Comparison of ENCODE assay signal across 9 cellular contexts in genomic region chr22:19109198-19110063, GRCh38. TPM values are rescaled to one million over a fixed set of nuclear protein-coding genes. Genes with fewer than 3 reads are reported as not detected.
DNase-seq lines count a peak whose midpoint lies in the region; ATAC-seq and TF ChIP-seq lines count a peak whose summit lies in the region.
"Had no signal": no experiment of that assay in that cellular context is flagged by ENCODE, and none has a peak within 500 bp of the region (broad histone marks: within the 10 kb centered on the region; RNA-seq: fewer than 3 reads in every experiment).

No MANE protein-coding gene starts in this region.

- H2BK5ac ChIP-seq in H9 (ENCODE audit: insufficient read length, low read length): no peak overlapping the region

- no peaks in the 10 kb centered on the region for H3K9me3 Mint-ChIP-seq in H9

- H4K8ac ChIP-seq in H9 (replicated peaks; ENCODE audit: insufficient read length, low read depth, low read length): no peak overlapping the region

- intact Hi-C loops in left cardiac atrium (cut with DNase I): no loop called here

- no peak overlapping the region for H2BK20ac ChIP-seq in H9 (ENCODE audit: low read depth, low read length, poor library complexity, severe bottlenecking)

- H3K23me2 ChIP-seq in H9 (ENCODE audit: insufficient read length, low read depth, low read length, poor library complexity, severe bottlenecking): no peaks in the 10 kb centered on the region

- no peak overlapping the region for H3K4ac ChIP-seq in H9 (ENCODE audit: low read depth, low read length)

- no peak overlapping the region for H3T11ph ChIP-seq in H9 (ENCODE audit: low read length)

- WGBS in H9 (ENCODE audit: extremely low coverage, insufficient read length, low lambda C conversion rate): no CpG with 5 or more reads among the region's 7 CpGs

- H3K14ac ChIP-seq in H9 (ENCODE audit: insufficient read depth, low read length): no peak overlapping the region

- H3K4me3 Mint-ChIP-seq in H9: no peak overlapping the region

- DNase-seq in GM13977 (ENCODE audit: low spot score): peak; percentile 69
- DNase-seq in NAMALWA (ENCODE audit: low spot score): peak; percentile 77
- DNase-seq in activated gamma-delta T cell treated with anti-CD3 and anti-CD28 coated beads, Interleukin-2, amount 50 U/mL, for 16 hours (ENCODE audit: low read depth): peak; percentile 39
- no peak for DNase-seq in left cardiac atrium
- DNase-seq in stimulated activated CD4-positive, alpha-beta T cell treated with anti-CD3 and anti-CD28 coated beads, TNF-alpha, amount 100 ng/mL, for 24 hours (ENCODE audit: low read depth in 3 of 3): peak in 2 of 3 experiments; percentile 25 to 27
- DNase-seq in NCI-H146 (lab: John Stamatoyannopoulos, UW): no peak
- no peak for DNase-seq in H9

- H3K4me3 ChIP-seq in HEK293 (ENCODE audit: low read depth, low read length): no peak overlapping the region

- no peak overlapping the region for H3K23ac ChIP-seq in H9 (ENCODE audit: insufficient read length, low read depth, low read length)

- peaks cover 2% of the 10 kb centered on the region for H4K20me1 ChIP-seq in H9 (ENCODE audit: control insufficient read depth, insufficient read depth, insufficient read length)

- H3K36me3 Mint-ChIP-seq in H9 (ENCODE audit: insufficient read depth in 1 of 3, low read depth in 3 of 3): 0 out of 7 replicates have a peak, but pooled peaks cover 0 to 4% (median 1%) of the 10 kb centered on the region in 3 experiments

- H3K56ac ChIP-seq in H9 (ENCODE audit: insufficient read length, low read depth, low read length): no peak overlapping the region

- no peak overlapping the region for H4K5ac ChIP-seq in H9 (ENCODE audit: insufficient read length, low read depth, low read length)

- H3K18ac ChIP-seq in H9 (ENCODE audit: insufficient read length, low read depth, low read length): no peak overlapping the region

- H3K9ac ChIP-seq in H9 (ENCODE audit: extremely low read depth, insufficient read length, low read length): no peak overlapping the region

- no peak overlapping the region for H2AK5ac ChIP-seq in H9 (ENCODE audit: insufficient read length, low read length)

- CTCF ChIA-PET in HEK293 (lab: Yijun Ruan, JAX): interaction anchor here (0.6 kb wide), 1 partner anchor 56 kb away, joined by 3 read pairs; no protein-coding TSS in a partner anchor

- H2BK120ac ChIP-seq in H9 (ENCODE audit: low read depth, low read length, poor library complexity, severe bottlenecking): no peak overlapping the region

- H3K36me3 ChIP-seq in HEK293 (ENCODE audit: control insufficient read depth in 2 of 2, insufficient read depth in 1 of 2, low read length in 2 of 2): peaks cover 0 to 11% of the 10 kb centered on the region in 2 experiments; a peak in 1 of 3 replicates

- peaks cover 4% of the 10 kb centered on the region for H3K79me1 ChIP-seq in H9 (ENCODE audit: insufficient read depth, low read depth, low read length, poor library complexity, severe bottlenecking)

- H3K4me1 ChIP-seq in HEK293 (ENCODE audit: control insufficient read depth, insufficient read depth, low read length) (peaks cover 3% of the 10 kb centered on the region), H9 (ENCODE audit: insufficient read depth, low read length) (peaks cover 8% of the 10 kb centered on the region; the same call in 1 of the 2 replicates)

- H2BK12ac ChIP-seq in H9 (ENCODE audit: insufficient read length, low read depth, low read length): no peak overlapping the region

- in situ Hi-C loops in GM13977 (cut with MboI; ENCODE audit: low pct_unique_long_range_greater_than_20kb, low sequenced_read_pairs, unreplicated experiment): no loop called here

- H3K79me2 ChIP-seq in H9 (ENCODE audit: insufficient read depth, low read length): peaks cover 22% of the 10 kb centered on the region; the same call in 1 of the 2 replicates

- H3K4me2 ChIP-seq in H9 (ENCODE audit: insufficient read depth, insufficient read length, low read length): no peak overlapping the region

- POLR2A ChIA-PET in HEK293 (lab: Yijun Ruan, JAX): interaction anchor here (2.4 kb wide), 1 partner anchor 13 kb away, joined by 17 read pairs; the partner anchor contains the start of gene DGCR2

- peaks cover 23 to 25% of the 10 kb centered on the region in 2 experiments for H3K4me1 Mint-ChIP-seq in H9

- ATAC-seq in left cardiac atrium: peak; percentile 87 to 88

- no peak overlapping the region for H2BK15ac ChIP-seq in H9 (ENCODE audit: low read depth, low read length)

- H4K91ac ChIP-seq in H9 (ENCODE audit: insufficient read length, low read depth, low read length): no peak overlapping the region

- TF ChIP-seq CTCF in GM13977 (IDR thresholded peaks at IDR 0.05; ENCODE audit: extremely low read depth, insufficient read depth, missing control alignments): no peak
- no peak for TF ChIP-seq CTCF in HEK293 (tag by site-specific recombination; IDR thresholded peaks at IDR 0.05)
- no peak for TF ChIP-seq CTCF in H9 (conservative IDR thresholded peaks at IDR 0.05)

- no peak overlapping the region for H2AFZ ChIP-seq in H9 (ENCODE audit: low read length)

- H3K27me3 ChIP-seq in H9 (ENCODE audit: insufficient read depth, low read length): no peaks in the 10 kb centered on the region

- H3K9me3 ChIP-seq in HEK293 (ENCODE audit: control insufficient read depth, insufficient read depth, low read depth, low read length) (no peaks in the 10 kb centered on the region), H9 (ENCODE audit: control insufficient read depth, low read depth, low read length) (no peaks in the 10 kb centered on the region)

- H3K27ac ChIP-seq in HEK293 (ENCODE audit: extremely low read depth, low read depth, low read length) (no peak overlapping the region), H9 (ENCODE audit: insufficient read length, low read depth, low read length) (no peak overlapping the region)

- H3K27ac Mint-ChIP-seq in H9: peak overlapping the region in 1 of 3 experiments; percentile 3; a peak in 1 of 7 replicates

- H3K27me3 Mint-ChIP-seq in H9 (ENCODE audit: low read depth): no peaks in the 10 kb centered on the region

TF ChIP-seq in HEK293, 187 proteins besides CTCF, POLR2A, EP300 and RAD21 (continues in another document):
- peak; percentile 21; the same call in 1 of the 2 replicates for TF ChIP-seq ZNF660 (tag by site-specific recombination; IDR thresholded peaks at IDR 0.05)
- no peak for TF ChIP-seq ZNF785 (tag by site-specific recombination; IDR thresholded peaks at IDR 0.05)
- TF ChIP-seq SCRT2 (tag by site-specific recombination; IDR thresholded peaks at IDR 0.05): peak; percentile 37; the same call in 1 of the 2 replicates
- peak; percentile 55; the same call in 1 of the 2 replicates for TF ChIP-seq ZNF600 (tag by site-specific recombination; IDR thresholded peaks at IDR 0.05)
- TF ChIP-seq ZBTB17 (tag by site-specific recombination; IDR thresholded peaks at IDR 0.05): peak; percentile 23; the same call in 1 of the 2 replicates
- TF ChIP-seq TRIM28 (IDR thresholded peaks at IDR 0.05; ENCODE audit: borderline replicate concordance, low read length): no peak
- no peak for TF ChIP-seq ZNF211 (tag by site-specific recombination; IDR thresholded peaks at IDR 0.05; ENCODE audit: low read depth)
- TF ChIP-seq ZBTB6 (tag by site-specific recombination; IDR thresholded peaks at IDR 0.05): no peak
- TF ChIP-seq ZNF529 (tag by site-specific recombination; IDR thresholded peaks at IDR 0.05; ENCODE audit: insufficient replicate concordance): no peak
- TF ChIP-seq, protein P1, sequence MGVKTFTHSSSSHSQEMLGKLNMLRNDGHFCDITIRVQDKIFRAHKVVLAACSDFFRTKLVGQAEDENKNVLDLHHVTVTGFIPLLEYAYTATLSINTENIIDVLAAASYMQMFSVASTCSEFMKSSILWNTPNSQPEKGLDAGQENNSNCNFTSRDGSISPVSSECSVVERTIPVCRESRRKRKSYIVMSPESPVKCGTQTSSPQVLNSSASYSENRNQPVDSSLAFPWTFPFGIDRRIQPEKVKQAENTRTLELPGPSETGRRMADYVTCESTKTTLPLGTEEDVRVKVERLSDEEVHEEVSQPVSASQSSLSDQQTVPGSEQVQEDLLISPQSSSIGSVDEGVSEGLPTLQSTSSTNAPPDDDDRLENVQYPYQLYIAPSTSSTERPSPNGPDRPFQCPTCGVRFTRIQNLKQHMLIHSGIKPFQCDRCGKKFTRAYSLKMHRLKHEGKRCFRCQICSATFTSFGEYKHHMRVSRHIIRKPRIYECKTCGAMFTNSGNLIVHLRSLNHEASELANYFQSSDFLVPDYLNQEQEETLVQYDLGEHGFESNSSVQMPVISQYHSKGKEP (tag by site-specific recombination; IDR thresholded peaks at IDR 0.05): 0 out of 2 replicates have a peak, but pooled peaks have one; percentile 20
- no peak for TF ChIP-seq ZSCAN18 (tag by site-specific recombination; IDR thresholded peaks at IDR 0.05)
- no peak for TF ChIP-seq TCF7L2 (IDR thresholded peaks at IDR 0.05; ENCODE audit: borderline replicate concordance, low read depth, low read length)
- TF ChIP-seq REPIN1 (tag by site-specific recombination; IDR thresholded peaks at IDR 0.05; ENCODE audit: low read depth): no peak

RNA-seq across cellular contexts. Expression of gene DGCR2, which starts 12.8 kb away (rescaled TPM):
- 10 to 100 TPM; 30.4 to 31.4 TPM for total RNA-seq in left cardiac atrium
- total RNA-seq in H9 (2021): 47.2 and 50.7 TPM in 2 replicates

RNA-seq across cellular contexts. Expression of gene TSSK2, which starts 21.7 kb away (rescaled TPM):
- total RNA-seq in left cardiac atrium: not detected
- total RNA-seq in H9 (2021): not detected in 2 replicates
- total RNA-seq: SK-MEL-5 had no signal

RNA-seq across cellular contexts. Expression of gene ESS2, which starts 35.0 kb away (rescaled TPM):
- 10 to 100 TPM in 1 of 2 donors, 1 to 10 TPM in 1; 9.8 to 10.1 TPM for total RNA-seq in left cardiac atrium
- total RNA-seq in H9 (2021): 18.7 and 19.4 TPM in 2 replicates

RNA-seq across cellular contexts. Expression of gene GSC2, which starts 40.7 kb away (rescaled TPM):
- total RNA-seq in left cardiac atrium (not detected), H9 (2021) (0.22 TPM in 2 replicates)
- total RNA-seq: SK-MEL-5 had no signal

Comparison
In these comparisons a context has a peak if more than half of its experiments do, and no peak if none do; other contexts are left out.
1. DNase-seq: peak in GM13977 (single experiment), NAMALWA (single experiment), activated gamma-delta T cell treated with anti-CD3 and anti-CD28 coated beads, Interleukin-2, amount 50 U/mL, for 16 hours (single experiment) and stimulated activated CD4-positive, alpha-beta T cell treated with anti-CD3 and anti-CD28 coated beads, TNF-alpha, amount 100 ng/mL, for 24 hours (2 of 3); none in left cardiac atrium (single experiment), NCI-H146 (single experiment) and H9 (single experiment).